9 cellular contexts compared by ENCODE assay signal in genomic region chr5:150946351-150946905, GRCh38. TPM values are rescaled to one million over a fixed set of nuclear protein-coding genes. Genes with fewer than 3 reads are reported as not detected.
DNase-seq lines count a peak whose midpoint lies in the region; ATAC-seq and TF ChIP-seq lines count a peak whose summit lies in the region.
"Had no signal": no experiment of that assay in that cellular context is flagged by ENCODE, and none has a peak within 500 bp of the region (broad histone marks: within the 10 kb centered on the region; RNA-seq: fewer than 3 reads in every experiment).

No MANE protein-coding gene starts in this region.

- peaks cover 0 to 42% (median 0%) of the 10 kb centered on the region in 3 donors for H3K9me3 ChIP-seq in gastrocnemius medialis

- peak overlapping the region in 1 of 6 donors; percentile 15 for H3K27ac Mint-ChIP-seq in immature natural killer cell

- peak; percentile 78 to 97 for ATAC-seq in gastrocnemius medialis
- no peak for ATAC-seq in HG03571 (IDR thresholded peaks at IDR 0.05; ENCODE audit: unreplicated experiment)
- no peak for ATAC-seq in HG03457 (IDR thresholded peaks at IDR 0.05; ENCODE audit: unreplicated experiment)

- TF ChIP-seq POLR2A in gastrocnemius medialis (IDR thresholded peaks at IDR 0.05) = no peak

- peaks cover 37 to 79% (median 50%) of the 10 kb centered on the region in 6 donors for H3K9me3 Mint-ChIP-seq in immature natural killer cell

- in situ Hi-C loops in gastrocnemius medialis (cut with MboI; ENCODE audit: low sequenced_read_pairs in 4 of 4) = no loop called here

- peak overlapping the region in 4 of 5 donors; percentile 3 to 46 (median 40) for H3K4me3 Mint-ChIP-seq in immature natural killer cell

- TF ChIP-seq CTCF in gastrocnemius medialis (IDR thresholded peaks at IDR 0.05 in 4 of 5, conservative IDR thresholded peaks at IDR 0.05 in 1 of 5) = no peak

- H3K27me3 ChIP-seq in gastrocnemius medialis = no peaks in the 10 kb centered on the region

- peaks cover 0 to 23% of the 10 kb centered on the region in 2 donors for H3K36me3 ChIP-seq in gastrocnemius medialis

- peaks cover 0 to 7% (median 5%) of the 10 kb centered on the region in 3 donors for H3K36me3 Mint-ChIP-seq in immature natural killer cell

- DNase-seq in GM04503 (ENCODE audit: low read depth) (peak; percentile 31), caudate nucleus (lab: John Stamatoyannopoulos, UW) (peak in 60 of 61 donors; percentile 2 to 89 (median 66)), immature natural killer cell (no peak), gastrocnemius medialis (peak; percentile 53 to 77), DMS153 treated with DMSO at 0.1 percent for 48 hours (lab: John Stamatoyannopoulos, UW; ENCODE audit: unreplicated experiment) (no peak), 8988T (no peak)
- DNase-seq: central memory CD4-positive, alpha-beta T cell had no signal

- H3K27ac ChIP-seq in caudate nucleus (ENCODE audit: low read depth, low read length) (peak overlapping the region; percentile 81), gastrocnemius medialis (peak overlapping the region; percentile 70 to 83 (median 76))

- H3K4me3 ChIP-seq in gastrocnemius medialis = peak overlapping the region; percentile 64 to 73 (median 70)

- intact Hi-C loops in gastrocnemius medialis (cut with DNase I; ENCODE audit: low total_unique reads) = no loop called here

- H3K27me3 Mint-ChIP-seq in immature natural killer cell (ENCODE audit: low read depth in 3 of 3) = peaks cover 7 to 19% (median 13%) of the 10 kb centered on the region in 3 donors

- H3K4me1 ChIP-seq in gastrocnemius medialis = no peaks in the 10 kb centered on the region

- H3K4me1 Mint-ChIP-seq in immature natural killer cell = peaks cover 0 to 2% of the 10 kb centered on the region in 2 donors

RNA-seq across cellular contexts. Expression of gene ZNF300, which starts 41.6 kb away (rescaled TPM):
- 1 to 10 TPM in 1 of 3 donors, under 1 TPM in 2; 0.40 to 2.1 (median 0.40) TPM for polyA plus RNA-seq in immature natural killer cell
- total RNA-seq in gastrocnemius medialis = under 1 TPM; 0.07 to 0.36 (median 0.25) TPM

Comparison
In these comparisons a context has a peak if more than half of its experiments do, and no peak if none do; other contexts are left out.
1. DNase-seq: peak in GM04503 (single experiment), caudate nucleus (60 of 61) and gastrocnemius medialis (2 of 2); none in immature natural killer cell (0 of 3), DMS153 treated with DMSO at 0.1 percent for 48 hours (single experiment) and 8988T (single experiment).
2. ATAC-seq: peak in gastrocnemius medialis (2 of 2); none in HG03571 (single experiment) and HG03457 (single experiment).